29 cellular contexts compared by ENCODE assay signal in genomic region chr5:21642321-21642720, GRCh38.
"Had no signal": no experiment of that assay in that cellular context is flagged by ENCODE, and none has a peak within 500 bp of the region (broad histone marks: within the 10 kb centered on the region; RNA-seq: fewer than 3 reads in every experiment).

No MANE protein-coding gene starts in this region.

- H3K4me1 Mint-ChIP-seq: immature natural killer cell; naive thymus-derived CD4-positive, alpha-beta T cell; stimulated activated naive B cell treated with anti-CD40 and anti-IgM and Interleukin-4, amounts not matched to agents 10 μg/mL and 1 μg/mL and 100 μg/mL, for 72 hours had no signal

- H3K27me3 ChIP-seq: pancreas, stomach, testis, thyroid gland, transverse colon, upper lobe of left lung, vagina had no signal

- H3K36me3 Mint-ChIP-seq: immature natural killer cell; naive thymus-derived CD4-positive, alpha-beta T cell; stimulated activated naive B cell treated with anti-CD40 and anti-IgM and Interleukin-4, amounts not matched to agents 10 μg/mL and 1 μg/mL and 100 μg/mL, for 72 hours had no signal

- H3K27me3 Mint-ChIP-seq: naive thymus-derived CD4-positive, alpha-beta T cell; natural killer cell treated with Interleukin-12 subunit alpha and Interleukin-12 subunit beta and Interleukin-15 and Interleukin-18, amount 100 ng/mL, for 72 hours; stimulated activated naive B cell treated with anti-CD40 and anti-IgM and Interleukin-4, amounts not matched to agents 10 μg/mL and 1 μg/mL and 100 μg/mL, for 72 hours had no signal

- H3K9me3 ChIP-seq: left ventricle myocardium inferior, mucosa of descending colon, prostate gland, testis, thyroid gland, transverse colon, upper lobe of left lung, vagina had no signal

- H3K4me1 ChIP-seq: left ventricle myocardium inferior, pancreas, prostate gland, stomach, testis, thyroid gland, transverse colon, upper lobe of left lung, vagina had no signal

- ATAC-seq: mucosa of descending colon; naive thymus-derived CD4-positive, alpha-beta T cell; natural killer cell treated with Interleukin-12 subunit alpha and Interleukin-12 subunit beta and Interleukin-15 and Interleukin-18, amount 100 ng/mL, for 72 hours; pancreas; right cardiac atrium; sciatic nerve; stimulated activated naive B cell treated with anti-CD40 and anti-IgM and Interleukin-4, amounts not matched to agents 10 μg/mL and 1 μg/mL and 100 μg/mL, for 72 hours; stimulated activated naive CD8-positive, alpha-beta T cell treated with anti-CD3 and anti-CD28 coated beads, Interleukin-15, Interleukin-2, amounts not matched to agents 100 U/mL and 50 U/mL, for 24 hours had no signal

- H3K27ac Mint-ChIP-seq: immature natural killer cell; naive thymus-derived CD4-positive, alpha-beta T cell; natural killer cell treated with Interleukin-12 subunit alpha and Interleukin-12 subunit beta and Interleukin-15 and Interleukin-18, amount 100 ng/mL, for 72 hours; stimulated activated naive B cell treated with anti-CD40 and anti-IgM and Interleukin-4, amounts not matched to agents 10 μg/mL and 1 μg/mL and 100 μg/mL, for 72 hours had no signal

- H3K36me3 ChIP-seq: left ventricle myocardium inferior, pancreas, prostate gland, stomach, thyroid gland, transverse colon, upper lobe of left lung, vagina had no signal

- DNase-seq: hypothalamus; immature natural killer cell; islet precursor cell; left ventricle myocardium inferior; midbrain; mucosa of descending colon; naive thymus-derived CD4-positive, alpha-beta T cell; nucleus accumbens; pancreas; posterior cingulate gyrus; retina; right cardiac atrium; stimulated activated CD4-positive, alpha-beta T cell treated with anti-CD3 and anti-CD28 coated beads, Interleukin-12 subunit alpha, Interleukin-12 subunit beta, amount 100 ng/mL, for 4 hours; stimulated activated CD4-positive, alpha-beta T cell treated with anti-CD3 and anti-CD28 coated beads, Interleukin-15, amount 100 ng/mL, for 24 hours; stimulated activated CD4-positive, alpha-beta T cell treated with anti-CD3 and anti-CD28 coated beads, Interleukin-2, amount 100 ng/mL, for 24 hours; stimulated activated CD4-positive, alpha-beta T cell treated with anti-CD3 and anti-CD28 coated beads, Interleukin-4, amount 100 ng/mL, for 1 hour; stimulated activated naive B cell treated with anti-CD40 and anti-IgM and Interleukin-4, amounts not matched to agents 10 μg/mL and 1 μg/mL and 100 μg/mL, for 72 hours; stimulated activated naive CD8-positive, alpha-beta T cell treated with anti-CD3 and anti-CD28 coated beads, Interleukin-15, Interleukin-2, amounts not matched to agents 100 U/mL and 50 U/mL, for 24 hours; stomach; testis; thyroid gland; transverse colon; upper lobe of left lung had no signal

- H3K4me3 ChIP-seq: left ventricle myocardium inferior, lung, mucosa of descending colon, pancreas, prostate gland, skin epidermis, stomach, testis, thyroid gland, transverse colon, upper lobe of left lung, vagina had no signal

- H3K27ac ChIP-seq: left ventricle myocardium inferior, pancreas, prostate gland, skin epidermis, stomach, testis, thyroid gland, transverse colon, upper lobe of left lung, vagina had no signal

- FAIRE-seq: pancreas had no signal

- H3K4me3 Mint-ChIP-seq: immature natural killer cell; naive thymus-derived CD4-positive, alpha-beta T cell; natural killer cell treated with Interleukin-12 subunit alpha and Interleukin-12 subunit beta and Interleukin-15 and Interleukin-18, amount 100 ng/mL, for 72 hours; stimulated activated naive B cell treated with anti-CD40 and anti-IgM and Interleukin-4, amounts not matched to agents 10 μg/mL and 1 μg/mL and 100 μg/mL, for 72 hours had no signal
